In the genomic region with DNA sequence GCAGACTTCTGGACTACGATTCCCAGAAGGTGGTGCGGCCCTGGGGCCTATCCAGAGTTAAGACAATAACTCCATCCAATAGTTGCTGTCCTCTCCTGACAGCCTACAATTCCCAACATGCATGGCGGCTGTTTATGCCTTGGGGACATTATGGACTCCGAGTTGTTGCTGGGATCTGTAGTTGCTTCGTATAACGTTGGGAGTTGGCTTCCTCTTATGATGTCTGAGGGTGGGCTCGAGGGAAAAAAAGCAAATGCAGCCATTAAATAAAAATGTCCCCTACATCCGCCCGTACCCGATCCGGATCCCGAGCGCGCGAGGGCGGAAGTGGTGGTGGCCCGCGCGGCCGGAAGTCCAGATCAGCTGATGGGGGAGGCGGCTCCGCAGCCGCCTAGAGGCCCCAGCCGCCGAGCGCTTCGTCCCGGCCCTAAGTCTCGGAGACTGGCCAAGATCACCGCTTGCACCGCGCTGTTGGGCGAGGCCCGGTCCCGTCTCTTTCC, we compare ENCODE assay signal across 8 cellular contexts. TPM values are rescaled to one million over a fixed set of nuclear protein-coding genes. Genes with fewer than 3 reads are reported as not detected.
DNase-seq lines count a peak whose midpoint lies in the region; ATAC-seq, FAIRE-seq and TF ChIP-seq lines count a peak whose summit lies in the region.

A gene with protein sequence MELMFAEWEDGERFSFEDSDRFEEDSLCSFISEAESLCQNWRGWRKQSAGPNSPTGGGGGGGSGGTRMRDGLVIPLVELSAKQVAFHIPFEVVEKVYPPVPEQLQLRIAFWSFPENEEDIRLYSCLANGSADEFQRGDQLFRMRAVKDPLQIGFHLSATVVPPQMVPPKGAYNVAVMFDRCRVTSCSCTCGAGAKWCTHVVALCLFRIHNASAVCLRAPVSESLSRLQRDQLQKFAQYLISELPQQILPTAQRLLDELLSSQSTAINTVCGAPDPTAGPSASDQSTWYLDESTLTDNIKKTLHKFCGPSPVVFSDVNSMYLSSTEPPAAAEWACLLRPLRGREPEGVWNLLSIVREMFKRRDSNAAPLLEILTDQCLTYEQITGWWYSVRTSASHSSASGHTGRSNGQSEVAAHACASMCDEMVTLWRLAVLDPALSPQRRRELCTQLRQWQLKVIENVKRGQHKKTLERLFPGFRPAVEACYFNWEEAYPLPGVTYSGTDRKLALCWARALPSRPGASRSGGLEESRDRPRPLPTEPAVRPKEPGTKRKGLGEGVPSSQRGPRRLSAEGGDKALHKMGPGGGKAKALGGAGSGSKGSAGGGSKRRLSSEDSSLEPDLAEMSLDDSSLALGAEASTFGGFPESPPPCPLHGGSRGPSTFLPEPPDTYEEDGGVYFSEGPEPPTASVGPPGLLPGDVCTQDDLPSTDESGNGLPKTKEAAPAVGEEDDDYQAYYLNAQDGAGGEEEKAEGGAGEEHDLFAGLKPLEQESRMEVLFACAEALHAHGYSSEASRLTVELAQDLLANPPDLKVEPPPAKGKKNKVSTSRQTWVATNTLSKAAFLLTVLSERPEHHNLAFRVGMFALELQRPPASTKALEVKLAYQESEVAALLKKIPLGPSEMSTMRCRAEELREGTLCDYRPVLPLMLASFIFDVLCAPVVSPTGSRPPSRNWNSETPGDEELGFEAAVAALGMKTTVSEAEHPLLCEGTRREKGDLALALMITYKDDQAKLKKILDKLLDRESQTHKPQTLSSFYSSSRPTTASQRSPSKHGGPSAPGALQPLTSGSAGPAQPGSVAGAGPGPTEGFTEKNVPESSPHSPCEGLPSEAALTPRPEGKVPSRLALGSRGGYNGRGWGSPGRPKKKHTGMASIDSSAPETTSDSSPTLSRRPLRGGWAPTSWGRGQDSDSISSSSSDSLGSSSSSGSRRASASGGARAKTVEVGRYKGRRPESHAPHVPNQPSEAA (N-terminal part only) (plus strand): TSS at position 386 of the 500 bp plus-strand sequence. CDS start 273 bp downstream, outside the sequence.

- TF ChIP-seq CTCF in cardiac muscle cell (IDR thresholded peaks at IDR 0.05; ENCODE audit: low read depth, low read length) (no peak), parathyroid adenoma (IDR thresholded peaks at IDR 0.05) (no peak), tibial nerve (IDR thresholded peaks at IDR 0.05) (peak in 3 of 5 experiments; percentile 15 to 45 (median 25))

- H3K9me3 Mint-ChIP-seq in T-cell, result no peaks in the 10 kb centered on the region

- peak within 1 kb of the TSS; percentile 83 for H3K4me2 ChIP-seq in parathyroid adenoma (ENCODE audit: low read length)

- DNase-seq in GM12891 (ENCODE audit: insufficient read length, low spot score) (peak; percentile 94), NCI-H1436 treated with DMSO at 0.1 percent for 48 hours (lab: John Stamatoyannopoulos, UW) (peak; percentile 70), T-cell (peak; percentile 74 to 91 (median 85)), cardiac muscle cell (ENCODE audit: low read depth in 1 of 2, low spot score in 1 of 2) (peak; percentile 93 to 98), tibial nerve (ENCODE audit: low spot score in 2 of 2) (peak; percentile 77 to 91)

- H3K9ac ChIP-seq in parathyroid adenoma, result peak within 1 kb of the TSS; percentile 21

- TF ChIP-seq POLR2A in GM12891 (IDR thresholded peaks at IDR 0.05; ENCODE audit: low read depth, low read length), result peak; percentile 31; the same call in 1 of the 2 replicates
- TF ChIP-seq POLR2A in tibial nerve (IDR thresholded peaks at IDR 0.05), result peak in 1 of 2 donors; percentile 64

- FAIRE-seq in GM12891 (lab: Jason Lieb, UNC), result peak; percentile 98

- H3K4me3 ChIP-seq in cardiac muscle cell, result peak within 1 kb of the TSS; percentile 87
- peak within 1 kb of the TSS; percentile 66 for H3K4me3 ChIP-seq in parathyroid adenoma (ENCODE audit: low read depth, low read length)
- peak within 1 kb of the TSS; percentile 72 to 98 (median 82) for H3K4me3 ChIP-seq in tibial nerve

- peak within 1 kb of the TSS; percentile 97 to 98 for H3K27ac Mint-ChIP-seq in T-cell

- H3K27me3 ChIP-seq in cardiac muscle cell, result no peaks in the 10 kb centered on the region
- no peaks in the 10 kb centered on the region for H3K27me3 ChIP-seq in parathyroid adenoma (ENCODE audit: control insufficient read depth, insufficient read depth, low read length)
- H3K27me3 ChIP-seq in tibial nerve, result no peaks in the 10 kb centered on the region

- POLR2A ChIA-PET in T-cell (lab: Charles Lee), result interaction anchor here (0.5 to 1.0 kb wide), 4 partner anchors 9 to 136 kb away, joined by 3 to 13 read pairs (median 4); a partner anchor contains a TSS

- peaks cover 27% of the 10 kb centered on the region for H3K79me2 ChIP-seq in parathyroid adenoma

- peak; percentile 73 for ATAC-seq in HG02840 (IDR thresholded peaks at IDR 0.05; ENCODE audit: low FRiP score, unreplicated experiment)
- ATAC-seq in T-cell (replicated peaks in 1 of 4), result peak; percentile 82 to 87 (median 84)

- peaks cover 8% of the 10 kb centered on the region for H3K36me3 Mint-ChIP-seq in T-cell

- H3K4me1 ChIP-seq in cardiac muscle cell (ENCODE audit: low read depth) (peaks cover 4% of the 10 kb centered on the region), parathyroid adenoma (peaks cover 19% of the 10 kb centered on the region), tibial nerve (peaks cover 0 to 68% (median 42%) of the 10 kb centered on the region in 4 donors)

- WGBS in adipose tissue, 3 donors, result 0% methylated on average over 33 to 35 of the region's 35 CpGs
- 1% methylated on average over 27 to 29 of the region's 35 CpGs for WGBS in tibial nerve, 2 donors

- peaks cover 46 to 66% (median 51%) of the 10 kb centered on the region in 3 donors for H3K4me1 Mint-ChIP-seq in T-cell

- H3K27ac ChIP-seq in adipose tissue (ENCODE audit: low read depth, low read length) (peak within 1 kb of the TSS; percentile 83), cardiac muscle cell (peak within 1 kb of the TSS; percentile 83), parathyroid adenoma (peak within 1 kb of the TSS; percentile 82), tibial nerve (peak within 1 kb of the TSS; percentile 80 to 95 (median 84))

- no peaks in the 10 kb centered on the region for H3K27me3 Mint-ChIP-seq in T-cell

- H2AFZ ChIP-seq in parathyroid adenoma, result peak within 1 kb of the TSS; percentile 61

- CTCF ChIA-PET in T-cell (lab: Charles Lee), result interaction anchor here (1.0 to 1.2 kb wide), 2 partner anchors 13 to 25 kb away, joined by 3 to 6 read pairs; a partner anchor contains a TSS

- H3K9me3 ChIP-seq in cardiac muscle cell (ENCODE audit: low read depth) (no peaks in the 10 kb centered on the region), parathyroid adenoma (ENCODE audit: control insufficient read depth, low read length) (no peaks in the 10 kb centered on the region), tibial nerve (no peaks in the 10 kb centered on the region)

- peaks cover 5% of the 10 kb centered on the region for H3K36me3 ChIP-seq in cardiac muscle cell
- no peaks in the 10 kb centered on the region for H3K36me3 ChIP-seq in parathyroid adenoma (ENCODE audit: control insufficient read depth, insufficient read depth, low read length)
- peaks cover 0 to 22% (median 0%) of the 10 kb centered on the region in 3 donors for H3K36me3 ChIP-seq in tibial nerve

- H3K4me3 Mint-ChIP-seq in T-cell, result peak within 1 kb of the TSS; percentile 90 to 97 (median 92)

- TF ChIP-seq EP300 in tibial nerve (IDR thresholded peaks at IDR 0.05), result peak; percentile 85 to 93

TF ChIP-seq in GM12891, 5 proteins besides CTCF, POLR2A, EP300 and RAD21:
- TF ChIP-seq TAF1 (IDR thresholded peaks at IDR 0.05; ENCODE audit: low read depth, low read length) (0 out of 2 replicates have a peak, but pooled peaks have one; percentile 36), PAX5 (IDR thresholded peaks at IDR 0.05; ENCODE audit: insufficient read depth, low read length, severe bottlenecking) (no peak), POU2F2 (IDR thresholded peaks at IDR 0.05; ENCODE audit: low read depth, low read length) (peak; percentile 50; the same call in 1 of the 2 replicates), POLR2AphosphoS5 (IDR thresholded peaks at IDR 0.05; ENCODE audit: low read depth, low read length) (peak; percentile 53; the same call in 1 of the 2 replicates), SPI1 (IDR thresholded peaks at IDR 0.05; ENCODE audit: low read depth, low read length) (peak; percentile 66)
TF ChIP-seq in GM12891: peak in this region for 4.

RNA-seq across cellular contexts. Expression of the gene that starts here (rescaled TPM):
- polyA plus RNA-seq in GM12891 (2012; ENCODE audit: low read depth, missing spikeins), result 51.6 TPM
- total RNA-seq in T-cell, result 100 to 1,000 TPM in 2 of 5 donors, 10 to 100 TPM in 3; 69.0 to 106 (median 90.8) TPM
- polyA plus RNA-seq in adipose tissue, result 10 to 100 TPM; 47.1 to 86.5 (median 65.1) TPM
- 89.3 and 115 TPM in 2 replicates for total RNA-seq in cardiac muscle cell
- polyA plus RNA-seq in cardiac muscle cell, result 37.1 and 63.7 TPM in 2 replicates
- 100 to 1,000 TPM; 104 to 138 (median 121) TPM for total RNA-seq in tibial nerve

Comparison
In these comparisons a context has a peak if more than half of its experiments do, and no peak if none do; other contexts are left out.
1. Peak in every context shown above with its lines: DNase-seq, ATAC-seq, H3K4me3 ChIP-seq and H3K27ac ChIP-seq.
2. CTCF ChIP-seq: peak in tibial nerve (3 of 5); none in cardiac muscle cell (single experiment) and parathyroid adenoma (single experiment).